Comparison of ENCODE assay signal across 1 cellular context in the genomic region with DNA sequence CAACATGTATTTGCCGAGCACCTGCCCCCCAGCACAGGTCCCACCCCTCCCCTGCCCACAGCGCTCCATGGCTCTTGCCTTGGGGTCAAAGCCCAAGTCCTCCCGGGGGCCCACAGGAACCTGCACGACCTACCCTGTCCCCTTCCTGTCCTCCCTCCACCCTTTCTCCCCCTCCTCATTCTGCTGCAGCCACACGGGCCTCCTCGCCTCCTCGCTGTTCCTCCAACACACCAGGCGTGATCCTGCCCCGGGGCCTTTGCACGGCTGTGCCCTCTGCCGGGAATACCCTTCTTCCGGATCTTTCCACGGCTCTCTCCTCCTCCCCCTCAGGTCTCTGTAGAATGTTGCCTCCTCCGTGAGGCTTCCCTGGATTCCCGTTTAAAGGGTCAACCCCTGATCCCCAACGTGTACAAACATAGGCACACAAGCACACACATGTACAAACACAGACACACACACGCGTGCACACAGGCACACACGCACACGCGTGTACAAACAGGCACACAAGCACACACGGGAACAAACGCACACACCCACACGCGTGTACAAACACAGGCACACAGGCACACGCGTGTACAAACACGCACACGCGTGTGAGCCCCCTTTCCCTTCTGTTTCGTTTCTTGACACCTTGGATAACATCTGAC.
TF ChIP-seq lines count a peak whose summit lies in the region.

No MANE protein-coding gene starts in this region.

TF ChIP-seq in IMR-90, 13 proteins besides CTCF, POLR2A, EP300 and RAD21:
- TF ChIP-seq, protein P1, sequence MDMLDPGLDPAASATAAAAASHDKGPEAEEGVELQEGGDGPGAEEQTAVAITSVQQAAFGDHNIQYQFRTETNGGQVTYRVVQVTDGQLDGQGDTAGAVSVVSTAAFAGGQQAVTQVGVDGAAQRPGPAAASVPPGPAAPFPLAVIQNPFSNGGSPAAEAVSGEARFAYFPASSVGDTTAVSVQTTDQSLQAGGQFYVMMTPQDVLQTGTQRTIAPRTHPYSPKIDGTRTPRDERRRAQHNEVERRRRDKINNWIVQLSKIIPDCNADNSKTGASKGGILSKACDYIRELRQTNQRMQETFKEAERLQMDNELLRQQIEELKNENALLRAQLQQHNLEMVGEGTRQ (IDR thresholded peaks at IDR 0.05; ENCODE audit: low read depth, low read length), result no peak
- TF ChIP-seq MAZ (IDR thresholded peaks at IDR 0.05; ENCODE audit: borderline replicate concordance, low read depth, low read length), result no peak
- TF ChIP-seq BHLHE40 (IDR thresholded peaks at IDR 0.05; ENCODE audit: low read depth, low read length), result no peak
- TF ChIP-seq NFE2L2 (IDR thresholded peaks at IDR 0.05; ENCODE audit: low read depth, low read length), result no peak
- TF ChIP-seq RCOR1 (IDR thresholded peaks at IDR 0.05; ENCODE audit: insufficient replicate concordance, low read length), result no peak
- TF ChIP-seq CHD1 (IDR thresholded peaks at IDR 0.05; ENCODE audit: low read depth, low read length), result no peak
- no peak for TF ChIP-seq MXI1 (IDR thresholded peaks at IDR 0.05; ENCODE audit: borderline replicate concordance, low read depth, low read length)
- no peak for TF ChIP-seq MAFK (IDR thresholded peaks at IDR 0.05; ENCODE audit: low read depth, low read length)
